In genomic region chr7:662576-662975, GRCh38 we compare ENCODE assay signal across 14 cellular contexts.
"Had no signal": no experiment of that assay in that cellular context is flagged by ENCODE, and none has a peak within 500 bp of the region (broad histone marks: within the 10 kb centered on the region; RNA-seq: fewer than 3 reads in every experiment).

No MANE protein-coding gene starts in this region.

- H3K27me3 ChIP-seq: heart left ventricle, right lobe of liver, stomach had no signal

- H3K9me3 Mint-ChIP-seq: activated B cell treated with CpG ODN at 0.5 μM for 24 hours; natural killer cell treated with Interleukin-12 subunit alpha and Interleukin-12 subunit beta and Interleukin-15 and Interleukin-18, amount 100 ng/mL, for 72 hours had no signal

- H3K4me3 ChIP-seq: heart left ventricle, psoas muscle, right lobe of liver, stomach, thoracic aorta had no signal

- H3K27ac Mint-ChIP-seq: activated B cell treated with CpG ODN at 0.5 μM for 24 hours had no signal

- H3K4me3 Mint-ChIP-seq: activated B cell treated with CpG ODN at 0.5 μM for 24 hours; natural killer cell treated with Interleukin-12 subunit alpha and Interleukin-12 subunit beta and Interleukin-15 and Interleukin-18, amount 100 ng/mL, for 72 hours had no signal

- H3K27me3 Mint-ChIP-seq: activated B cell treated with CpG ODN at 0.5 μM for 24 hours; natural killer cell treated with Interleukin-12 subunit alpha and Interleukin-12 subunit beta and Interleukin-15 and Interleukin-18, amount 100 ng/mL, for 72 hours had no signal

- H3K4me1 Mint-ChIP-seq: activated B cell treated with CpG ODN at 0.5 μM for 24 hours had no signal

- H3K36me3 ChIP-seq: heart left ventricle, right lobe of liver, stomach, thoracic aorta had no signal

- H3K4me1 ChIP-seq: right lobe of liver had no signal

- H3K27ac ChIP-seq: psoas muscle, right lobe of liver, thoracic aorta had no signal

- DNase-seq: activated B cell treated with CpG ODN at 0.5 μM for 24 hours; activated effector memory CD4-positive, alpha-beta T cell treated with anti-CD3 and anti-CD28 coated beads, Interleukin-2, amount 50 U/mL, for 16 hours; foreskin melanocyte; heart left ventricle; mammary epithelial cell; occipital lobe; psoas muscle; SK-N-SH; stimulated activated CD4-positive, alpha-beta T cell treated with anti-CD3 and anti-CD28 coated beads, Interleukin-2, amount 100 ng/mL, for 48 hours; stomach had no signal

- H3K36me3 Mint-ChIP-seq: natural killer cell treated with Interleukin-12 subunit alpha and Interleukin-12 subunit beta and Interleukin-15 and Interleukin-18, amount 100 ng/mL, for 72 hours had no signal

- ATAC-seq: activated naive CD4-positive, alpha-beta T cell treated with anti-CD3 and anti-CD28 coated beads, Interleukin-2, amount 50 U/mL, for 72 hours; heart left ventricle; psoas muscle; right lobe of liver had no signal

- H3K9me3 ChIP-seq: heart left ventricle, psoas muscle, right lobe of liver, SK-N-SH, stomach, thoracic aorta had no signal
